ENCODE assay signal across 1 cellular context in the genomic region with DNA sequence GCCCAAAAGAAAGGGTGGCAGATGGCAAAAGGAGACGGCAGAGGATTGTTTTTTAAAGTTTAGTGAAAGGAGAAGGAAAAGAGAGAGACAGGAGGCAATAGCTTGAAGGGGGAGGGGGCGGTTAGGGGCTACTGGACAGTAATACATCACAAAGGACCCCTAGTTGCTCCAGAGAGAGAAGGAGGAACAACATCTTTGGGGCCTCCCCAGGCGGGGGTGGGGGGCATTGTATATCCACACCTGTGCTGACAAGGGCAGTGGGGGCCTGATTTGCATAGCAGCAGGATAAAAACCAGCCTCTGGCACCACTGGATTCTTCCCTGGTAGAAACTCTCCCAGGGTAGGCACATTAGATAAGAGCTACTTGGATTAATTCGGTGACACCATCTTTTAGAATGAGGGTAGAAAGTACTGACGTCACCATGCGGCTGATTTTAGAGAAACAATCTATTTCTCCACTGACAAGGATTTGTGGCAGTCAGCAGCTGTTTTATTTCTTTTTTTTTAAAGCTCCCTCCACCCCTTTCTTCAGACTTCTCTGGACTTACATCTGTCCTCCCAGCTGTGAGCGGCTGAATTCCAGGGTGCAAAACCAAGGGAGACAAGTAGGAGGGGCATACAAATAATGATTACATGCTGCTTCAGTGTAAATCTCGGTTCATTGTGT.
TF ChIP-seq lines count a peak whose summit lies in the region.

No MANE protein-coding gene starts in this region.

TF ChIP-seq in GM23338, 12 proteins besides CTCF, POLR2A, EP300 and RAD21 (continued from another document):
- TF ChIP-seq EZH2 (IDR thresholded peaks at IDR 0.05; ENCODE audit: low read depth, unreplicated experiment) (no peak), NANOG (IDR thresholded peaks at IDR 0.05; ENCODE audit: borderline replicate concordance) (peak; percentile 75), CREB1 (CRISPR knock-in tag; IDR thresholded peaks at IDR 0.05; ENCODE audit: low read depth) (peak; percentile 88), JUNB (IDR thresholded peaks at IDR 0.05; ENCODE audit: unreplicated experiment) (no peak), POLR2AphosphoS5 (IDR thresholded peaks at IDR 0.05; ENCODE audit: low read depth) (0 out of 2 replicates have a peak, but pooled peaks have one; percentile 32), STAT1 (IDR thresholded peaks at IDR 0.05; ENCODE audit: unreplicated experiment) (no peak), EZH2phosphoT487 (IDR thresholded peaks at IDR 0.05; ENCODE audit: unreplicated experiment) (no peak), ZNF331 (CRISPR knock-in tag; IDR thresholded peaks at IDR 0.05; ENCODE audit: low read depth) (no peak)
- TF ChIP-seq, protein P1, sequence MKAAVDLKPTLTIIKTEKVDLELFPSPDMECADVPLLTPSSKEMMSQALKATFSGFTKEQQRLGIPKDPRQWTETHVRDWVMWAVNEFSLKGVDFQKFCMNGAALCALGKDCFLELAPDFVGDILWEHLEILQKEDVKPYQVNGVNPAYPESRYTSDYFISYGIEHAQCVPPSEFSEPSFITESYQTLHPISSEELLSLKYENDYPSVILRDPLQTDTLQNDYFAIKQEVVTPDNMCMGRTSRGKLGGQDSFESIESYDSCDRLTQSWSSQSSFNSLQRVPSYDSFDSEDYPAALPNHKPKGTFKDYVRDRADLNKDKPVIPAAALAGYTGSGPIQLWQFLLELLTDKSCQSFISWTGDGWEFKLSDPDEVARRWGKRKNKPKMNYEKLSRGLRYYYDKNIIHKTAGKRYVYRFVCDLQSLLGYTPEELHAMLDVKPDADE (IDR thresholded peaks at IDR 0.05): no peak
- TF ChIP-seq, protein P2, sequence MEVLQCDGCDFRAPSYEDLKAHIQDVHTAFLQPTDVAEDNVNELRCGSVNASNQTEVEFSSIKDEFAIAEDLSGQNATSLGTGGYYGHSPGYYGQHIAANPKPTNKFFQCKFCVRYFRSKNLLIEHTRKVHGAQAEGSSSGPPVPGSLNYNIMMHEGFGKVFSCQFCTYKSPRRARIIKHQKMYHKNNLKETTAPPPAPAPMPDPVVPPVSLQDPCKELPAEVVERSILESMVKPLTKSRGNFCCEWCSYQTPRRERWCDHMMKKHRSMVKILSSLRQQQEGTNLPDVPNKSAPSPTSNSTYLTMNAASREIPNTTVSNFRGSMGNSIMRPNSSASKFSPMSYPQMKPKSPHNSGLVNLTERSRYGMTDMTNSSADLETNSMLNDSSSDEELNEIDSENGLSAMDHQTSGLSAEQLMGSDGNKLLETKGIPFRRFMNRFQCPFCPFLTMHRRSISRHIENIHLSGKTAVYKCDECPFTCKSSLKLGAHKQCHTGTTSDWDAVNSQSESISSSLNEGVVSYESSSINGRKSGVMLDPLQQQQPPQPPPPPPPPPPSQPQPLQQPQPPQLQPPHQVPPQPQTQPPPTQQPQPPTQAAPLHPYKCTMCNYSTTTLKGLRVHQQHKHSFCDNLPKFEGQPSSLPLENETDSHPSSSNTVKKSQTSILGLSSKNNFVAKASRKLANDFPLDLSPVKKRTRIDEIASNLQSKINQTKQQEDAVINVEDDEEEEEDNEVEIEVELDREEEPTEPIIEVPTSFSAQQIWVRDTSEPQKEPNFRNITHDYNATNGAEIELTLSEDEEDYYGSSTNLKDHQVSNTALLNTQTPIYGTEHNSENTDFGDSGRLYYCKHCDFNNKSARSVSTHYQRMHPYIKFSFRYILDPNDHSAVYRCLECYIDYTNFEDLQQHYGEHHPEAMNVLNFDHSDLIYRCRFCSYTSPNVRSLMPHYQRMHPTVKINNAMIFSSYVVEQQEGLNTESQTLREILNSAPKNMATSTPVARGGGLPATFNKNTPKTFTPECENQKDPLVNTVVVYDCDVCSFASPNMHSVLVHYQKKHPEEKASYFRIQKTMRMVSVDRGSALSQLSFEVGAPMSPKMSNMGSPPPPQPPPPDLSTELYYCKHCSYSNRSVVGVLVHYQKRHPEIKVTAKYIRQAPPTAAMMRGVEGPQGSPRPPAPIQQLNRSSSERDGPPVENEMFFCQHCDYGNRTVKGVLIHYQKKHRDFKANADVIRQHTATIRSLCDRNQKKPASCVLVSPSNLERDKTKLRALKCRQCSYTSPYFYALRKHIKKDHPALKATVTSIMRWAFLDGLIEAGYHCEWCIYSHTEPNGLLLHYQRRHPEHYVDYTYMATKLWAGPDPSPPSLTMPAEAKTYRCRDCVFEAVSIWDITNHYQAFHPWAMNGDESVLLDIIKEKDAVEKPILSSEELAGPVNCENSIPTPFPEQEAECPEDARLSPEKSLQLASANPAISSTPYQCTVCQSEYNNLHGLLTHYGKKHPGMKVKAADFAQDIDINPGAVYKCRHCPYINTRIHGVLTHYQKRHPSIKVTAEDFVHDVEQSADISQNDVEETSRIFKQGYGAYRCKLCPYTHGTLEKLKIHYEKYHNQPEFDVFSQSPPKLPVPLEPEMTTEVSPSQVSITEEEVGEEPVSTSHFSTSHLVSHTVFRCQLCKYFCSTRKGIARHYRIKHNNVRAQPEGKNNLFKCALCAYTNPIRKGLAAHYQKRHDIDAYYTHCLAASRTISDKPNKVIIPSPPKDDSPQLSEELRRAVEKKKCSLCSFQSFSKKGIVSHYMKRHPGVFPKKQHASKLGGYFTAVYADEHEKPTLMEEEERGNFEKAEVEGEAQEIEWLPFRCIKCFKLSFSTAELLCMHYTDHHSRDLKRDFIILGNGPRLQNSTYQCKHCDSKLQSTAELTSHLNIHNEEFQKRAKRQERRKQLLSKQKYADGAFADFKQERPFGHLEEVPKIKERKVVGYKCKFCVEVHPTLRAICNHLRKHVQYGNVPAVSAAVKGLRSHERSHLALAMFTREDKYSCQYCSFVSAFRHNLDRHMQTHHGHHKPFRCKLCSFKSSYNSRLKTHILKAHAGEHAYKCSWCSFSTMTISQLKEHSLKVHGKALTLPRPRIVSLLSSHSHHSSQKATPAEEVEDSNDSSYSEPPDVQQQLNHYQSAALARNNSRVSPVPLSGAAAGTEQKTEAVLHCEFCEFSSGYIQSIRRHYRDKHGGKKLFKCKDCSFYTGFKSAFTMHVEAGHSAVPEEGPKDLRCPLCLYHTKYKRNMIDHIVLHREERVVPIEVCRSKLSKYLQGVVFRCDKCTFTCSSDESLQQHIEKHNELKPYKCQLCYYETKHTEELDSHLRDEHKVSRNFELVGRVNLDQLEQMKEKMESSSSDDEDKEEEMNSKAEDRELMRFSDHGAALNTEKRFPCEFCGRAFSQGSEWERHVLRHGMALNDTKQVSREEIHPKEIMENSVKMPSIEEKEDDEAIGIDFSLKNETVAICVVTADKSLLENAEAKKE (CRISPR knock-in tag; IDR thresholded peaks at IDR 0.05): peak; percentile 90
- TF ChIP-seq, protein P3, sequence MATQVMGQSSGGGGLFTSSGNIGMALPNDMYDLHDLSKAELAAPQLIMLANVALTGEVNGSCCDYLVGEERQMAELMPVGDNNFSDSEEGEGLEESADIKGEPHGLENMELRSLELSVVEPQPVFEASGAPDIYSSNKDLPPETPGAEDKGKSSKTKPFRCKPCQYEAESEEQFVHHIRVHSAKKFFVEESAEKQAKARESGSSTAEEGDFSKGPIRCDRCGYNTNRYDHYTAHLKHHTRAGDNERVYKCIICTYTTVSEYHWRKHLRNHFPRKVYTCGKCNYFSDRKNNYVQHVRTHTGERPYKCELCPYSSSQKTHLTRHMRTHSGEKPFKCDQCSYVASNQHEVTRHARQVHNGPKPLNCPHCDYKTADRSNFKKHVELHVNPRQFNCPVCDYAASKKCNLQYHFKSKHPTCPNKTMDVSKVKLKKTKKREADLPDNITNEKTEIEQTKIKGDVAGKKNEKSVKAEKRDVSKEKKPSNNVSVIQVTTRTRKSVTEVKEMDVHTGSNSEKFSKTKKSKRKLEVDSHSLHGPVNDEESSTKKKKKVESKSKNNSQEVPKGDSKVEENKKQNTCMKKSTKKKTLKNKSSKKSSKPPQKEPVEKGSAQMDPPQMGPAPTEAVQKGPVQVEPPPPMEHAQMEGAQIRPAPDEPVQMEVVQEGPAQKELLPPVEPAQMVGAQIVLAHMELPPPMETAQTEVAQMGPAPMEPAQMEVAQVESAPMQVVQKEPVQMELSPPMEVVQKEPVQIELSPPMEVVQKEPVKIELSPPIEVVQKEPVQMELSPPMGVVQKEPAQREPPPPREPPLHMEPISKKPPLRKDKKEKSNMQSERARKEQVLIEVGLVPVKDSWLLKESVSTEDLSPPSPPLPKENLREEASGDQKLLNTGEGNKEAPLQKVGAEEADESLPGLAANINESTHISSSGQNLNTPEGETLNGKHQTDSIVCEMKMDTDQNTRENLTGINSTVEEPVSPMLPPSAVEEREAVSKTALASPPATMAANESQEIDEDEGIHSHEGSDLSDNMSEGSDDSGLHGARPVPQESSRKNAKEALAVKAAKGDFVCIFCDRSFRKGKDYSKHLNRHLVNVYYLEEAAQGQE (IDR thresholded peaks at IDR 0.05; ENCODE audit: unreplicated experiment): no peak
TF ChIP-seq in GM23338: peak in this region for 5.
